In the genomic region with DNA sequence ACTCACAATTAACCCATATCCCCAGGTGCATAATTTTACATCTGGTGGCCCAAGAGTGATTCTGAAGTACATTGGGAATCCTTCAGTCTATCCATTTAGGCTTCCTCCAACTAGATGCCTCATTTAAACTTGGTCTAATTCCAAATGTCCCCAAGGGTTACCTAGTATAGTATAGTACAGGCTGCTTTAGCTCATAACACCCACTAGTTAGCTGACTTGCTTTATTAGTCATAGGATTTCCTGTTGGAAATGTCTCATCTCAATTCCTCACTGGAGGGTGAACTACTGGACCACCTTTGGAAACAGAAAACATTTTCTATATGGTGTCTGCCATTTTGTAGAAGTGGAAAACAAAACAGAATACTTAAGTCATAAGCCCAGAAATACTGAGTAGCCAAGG, we compare ENCODE assay signal across 23 cellular contexts.
A peak's percentile ranks its signal among the peaks of the same experiment; 100 is the strongest.
DNase-seq lines count a peak whose midpoint lies in the region; ATAC-seq and TF ChIP-seq lines count a peak whose summit lies in the region.
"Had no signal": no experiment of that assay in that cellular context is flagged by ENCODE, and none has a peak within 500 bp of the region (broad histone marks: within the 10 kb centered on the region; RNA-seq: fewer than 3 reads in every experiment).

No MANE protein-coding gene starts in this region.

- H3K79me2 ChIP-seq in smooth muscle cell (ENCODE audit: low read depth) = no peaks in the 10 kb centered on the region
- H3K79me2 ChIP-seq: hepatocyte had no signal

- H3K9ac ChIP-seq in smooth muscle cell (ENCODE audit: low read depth) = no peak overlapping the region

- H4K20me1 ChIP-seq in smooth muscle cell (ENCODE audit: low read depth) = no peaks in the 10 kb centered on the region

- no peak for ATAC-seq in HG03469 (IDR thresholded peaks at IDR 0.05; ENCODE audit: unreplicated experiment)
- ATAC-seq: upper lobe of right lung had no signal

- H3K27me3 ChIP-seq in smooth muscle cell (ENCODE audit: low read depth) = no peaks in the 10 kb centered on the region
- H3K27me3 ChIP-seq: BE2C, hepatocyte, neutrophil, upper lobe of right lung had no signal

- H3F3A ChIP-seq in smooth muscle cell (ENCODE audit: low read depth) = no peaks in the 10 kb centered on the region

- no peaks in the 10 kb centered on the region for H3K9me3 ChIP-seq in smooth muscle cell (replicated peaks; ENCODE audit: low read depth)
- H3K9me3 ChIP-seq: BE2C, neutrophil, upper lobe of right lung had no signal

- no peak overlapping the region for H3K4me2 ChIP-seq in smooth muscle cell
- H3K4me2 ChIP-seq: hepatocyte had no signal

- H3K4me1 ChIP-seq in smooth muscle cell (ENCODE audit: low read depth) = no peaks in the 10 kb centered on the region
- H3K4me1 ChIP-seq: BE2C, upper lobe of right lung had no signal

- DNase-seq in DMS79 treated with DMSO at 0.1 percent for 48 hours (lab: John Stamatoyannopoulos, UW) (peak; percentile 8), DMS79 (lab: John Stamatoyannopoulos, UW) (no peak), RKO (ENCODE audit: low spot score) (peak; percentile 66), epithelial cell of esophagus (ENCODE audit: low read depth) (peak; percentile 71), smooth muscle cell (lab: John Stamatoyannopoulos, UW; ENCODE audit: unreplicated experiment) (no peak), SK-N-DZ (ENCODE audit: low spot score) (no peak), NCI-H774 (lab: John Stamatoyannopoulos, UW) (no peak)
- DNase-seq: activated CD4-positive, alpha-beta T cell treated with anti-CD3 and anti-CD28 coated beads, Interleukin-2, amount 10 ng/mL, durations not matched to agents 7 days and 5 days; activated naive CD8-positive, alpha-beta T cell treated with anti-CD3 and anti-CD28 coated beads for 36 hours; BE2C; Caco-2; GDM1; islet precursor cell; Karpas-422; NCI-H1092 treated with DMSO at 0.1 percent for 48 hours; SIG-M5; T-helper 1 cell; upper lobe of right lung had no signal

- H3K36me3 ChIP-seq in smooth muscle cell (ENCODE audit: low read depth) = no peaks in the 10 kb centered on the region
- H3K36me3 ChIP-seq: BE2C, neutrophil, upper lobe of right lung had no signal

- H3K4me3 ChIP-seq in epithelial cell of esophagus (ENCODE audit: low read length) = no peak overlapping the region
- H3K4me3 ChIP-seq in smooth muscle cell = no peak overlapping the region
- H3K4me3 ChIP-seq: coronary artery, hepatocyte, lung, upper lobe of right lung had no signal

- no peak for TF ChIP-seq CTCF in epithelial cell of esophagus (IDR thresholded peaks at IDR 0.05; ENCODE audit: insufficient read depth, low read depth, low read length, missing control alignments)
- no peak for TF ChIP-seq CTCF in smooth muscle cell (IDR thresholded peaks at IDR 0.05; ENCODE audit: borderline replicate concordance, insufficient read depth, poor library complexity, severe bottlenecking)

- H3K27ac ChIP-seq in smooth muscle cell (ENCODE audit: low read depth) = peak overlapping the region; percentile 56
- H3K27ac ChIP-seq: coronary artery, hepatocyte, neutrophil, upper lobe of right lung had no signal

- peak overlapping the region; percentile 6 for H2AFZ ChIP-seq in smooth muscle cell (ENCODE audit: low read depth)
- H2AFZ ChIP-seq: hepatocyte had no signal

Comparison
In these comparisons a context has a peak if more than half of its experiments do, and no peak if none do; other contexts are left out.
1. DNase-seq: peak in DMS79 treated with DMSO at 0.1 percent for 48 hours (single experiment), RKO (single experiment) and epithelial cell of esophagus (single experiment); none in DMS79 (single experiment), smooth muscle cell (single experiment), SK-N-DZ (single experiment) and NCI-H774 (single experiment).